1 cellular context compared by ENCODE assay signal in the genomic region with DNA sequence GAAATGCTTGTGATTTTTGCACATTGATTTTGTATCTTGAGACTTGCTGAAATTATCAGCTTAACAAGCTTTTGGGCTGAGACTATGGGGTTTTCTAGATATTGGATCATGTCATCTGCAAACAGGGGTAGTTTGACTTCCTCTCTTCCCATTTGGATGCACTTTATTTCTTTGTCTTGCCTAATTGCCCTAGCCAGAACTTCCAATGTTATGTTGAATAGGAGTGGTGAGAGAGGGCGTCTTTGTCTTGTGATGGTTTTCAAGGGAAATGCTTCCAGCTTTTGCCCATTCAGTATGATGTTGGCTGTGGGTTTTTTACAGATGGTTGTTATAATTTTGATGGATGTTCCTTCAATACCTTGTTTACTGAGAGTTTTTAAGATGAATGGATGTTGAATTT.
TF ChIP-seq lines count a peak whose summit lies in the region.

No MANE protein-coding gene starts in this region.

TF ChIP-seq in GM23338, 12 proteins besides CTCF, POLR2A, EP300 and RAD21 (continued from another document):
- TF ChIP-seq, protein P1, sequence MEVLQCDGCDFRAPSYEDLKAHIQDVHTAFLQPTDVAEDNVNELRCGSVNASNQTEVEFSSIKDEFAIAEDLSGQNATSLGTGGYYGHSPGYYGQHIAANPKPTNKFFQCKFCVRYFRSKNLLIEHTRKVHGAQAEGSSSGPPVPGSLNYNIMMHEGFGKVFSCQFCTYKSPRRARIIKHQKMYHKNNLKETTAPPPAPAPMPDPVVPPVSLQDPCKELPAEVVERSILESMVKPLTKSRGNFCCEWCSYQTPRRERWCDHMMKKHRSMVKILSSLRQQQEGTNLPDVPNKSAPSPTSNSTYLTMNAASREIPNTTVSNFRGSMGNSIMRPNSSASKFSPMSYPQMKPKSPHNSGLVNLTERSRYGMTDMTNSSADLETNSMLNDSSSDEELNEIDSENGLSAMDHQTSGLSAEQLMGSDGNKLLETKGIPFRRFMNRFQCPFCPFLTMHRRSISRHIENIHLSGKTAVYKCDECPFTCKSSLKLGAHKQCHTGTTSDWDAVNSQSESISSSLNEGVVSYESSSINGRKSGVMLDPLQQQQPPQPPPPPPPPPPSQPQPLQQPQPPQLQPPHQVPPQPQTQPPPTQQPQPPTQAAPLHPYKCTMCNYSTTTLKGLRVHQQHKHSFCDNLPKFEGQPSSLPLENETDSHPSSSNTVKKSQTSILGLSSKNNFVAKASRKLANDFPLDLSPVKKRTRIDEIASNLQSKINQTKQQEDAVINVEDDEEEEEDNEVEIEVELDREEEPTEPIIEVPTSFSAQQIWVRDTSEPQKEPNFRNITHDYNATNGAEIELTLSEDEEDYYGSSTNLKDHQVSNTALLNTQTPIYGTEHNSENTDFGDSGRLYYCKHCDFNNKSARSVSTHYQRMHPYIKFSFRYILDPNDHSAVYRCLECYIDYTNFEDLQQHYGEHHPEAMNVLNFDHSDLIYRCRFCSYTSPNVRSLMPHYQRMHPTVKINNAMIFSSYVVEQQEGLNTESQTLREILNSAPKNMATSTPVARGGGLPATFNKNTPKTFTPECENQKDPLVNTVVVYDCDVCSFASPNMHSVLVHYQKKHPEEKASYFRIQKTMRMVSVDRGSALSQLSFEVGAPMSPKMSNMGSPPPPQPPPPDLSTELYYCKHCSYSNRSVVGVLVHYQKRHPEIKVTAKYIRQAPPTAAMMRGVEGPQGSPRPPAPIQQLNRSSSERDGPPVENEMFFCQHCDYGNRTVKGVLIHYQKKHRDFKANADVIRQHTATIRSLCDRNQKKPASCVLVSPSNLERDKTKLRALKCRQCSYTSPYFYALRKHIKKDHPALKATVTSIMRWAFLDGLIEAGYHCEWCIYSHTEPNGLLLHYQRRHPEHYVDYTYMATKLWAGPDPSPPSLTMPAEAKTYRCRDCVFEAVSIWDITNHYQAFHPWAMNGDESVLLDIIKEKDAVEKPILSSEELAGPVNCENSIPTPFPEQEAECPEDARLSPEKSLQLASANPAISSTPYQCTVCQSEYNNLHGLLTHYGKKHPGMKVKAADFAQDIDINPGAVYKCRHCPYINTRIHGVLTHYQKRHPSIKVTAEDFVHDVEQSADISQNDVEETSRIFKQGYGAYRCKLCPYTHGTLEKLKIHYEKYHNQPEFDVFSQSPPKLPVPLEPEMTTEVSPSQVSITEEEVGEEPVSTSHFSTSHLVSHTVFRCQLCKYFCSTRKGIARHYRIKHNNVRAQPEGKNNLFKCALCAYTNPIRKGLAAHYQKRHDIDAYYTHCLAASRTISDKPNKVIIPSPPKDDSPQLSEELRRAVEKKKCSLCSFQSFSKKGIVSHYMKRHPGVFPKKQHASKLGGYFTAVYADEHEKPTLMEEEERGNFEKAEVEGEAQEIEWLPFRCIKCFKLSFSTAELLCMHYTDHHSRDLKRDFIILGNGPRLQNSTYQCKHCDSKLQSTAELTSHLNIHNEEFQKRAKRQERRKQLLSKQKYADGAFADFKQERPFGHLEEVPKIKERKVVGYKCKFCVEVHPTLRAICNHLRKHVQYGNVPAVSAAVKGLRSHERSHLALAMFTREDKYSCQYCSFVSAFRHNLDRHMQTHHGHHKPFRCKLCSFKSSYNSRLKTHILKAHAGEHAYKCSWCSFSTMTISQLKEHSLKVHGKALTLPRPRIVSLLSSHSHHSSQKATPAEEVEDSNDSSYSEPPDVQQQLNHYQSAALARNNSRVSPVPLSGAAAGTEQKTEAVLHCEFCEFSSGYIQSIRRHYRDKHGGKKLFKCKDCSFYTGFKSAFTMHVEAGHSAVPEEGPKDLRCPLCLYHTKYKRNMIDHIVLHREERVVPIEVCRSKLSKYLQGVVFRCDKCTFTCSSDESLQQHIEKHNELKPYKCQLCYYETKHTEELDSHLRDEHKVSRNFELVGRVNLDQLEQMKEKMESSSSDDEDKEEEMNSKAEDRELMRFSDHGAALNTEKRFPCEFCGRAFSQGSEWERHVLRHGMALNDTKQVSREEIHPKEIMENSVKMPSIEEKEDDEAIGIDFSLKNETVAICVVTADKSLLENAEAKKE (CRISPR knock-in tag; IDR thresholded peaks at IDR 0.05), result peak; percentile 75
